Comparison of ENCODE assay signal across 9 cellular contexts in genomic region chr3:94004301-94004910, GRCh38. TPM values are rescaled to one million over a fixed set of nuclear protein-coding genes. Genes with fewer than 3 reads are reported as not detected.
A peak's percentile ranks its signal among the peaks of the same experiment; 100 is the strongest.
DNase-seq lines count a peak whose midpoint lies in the region; ATAC-seq lines count a peak whose summit lies in the region.
"Had no signal": no experiment of that assay in that cellular context is flagged by ENCODE, and none has a peak within 500 bp of the region (broad histone marks: within the 10 kb centered on the region; RNA-seq: fewer than 3 reads in every experiment).

No MANE protein-coding gene starts in this region.

- H3K9ac ChIP-seq in mesendoderm (ENCODE audit: low read length) = no peak overlapping the region

- WGBS in mesendoderm (ENCODE audit: extremely low coverage, insufficient coverage, low lambda C conversion rate) = no CpG with 5 or more reads among the region's 4 CpGs

- no peak overlapping the region for H3K27ac ChIP-seq in mesendoderm (ENCODE audit: low read depth, low read length)

- H3K18ac ChIP-seq in mesendoderm (ENCODE audit: low read length) = no peak overlapping the region

- no peaks in the 10 kb centered on the region for H3K79me2 ChIP-seq in mesendoderm (ENCODE audit: control insufficient read depth, insufficient read depth, low read length)

- no peaks in the 10 kb centered on the region for H3K79me1 ChIP-seq in mesendoderm (ENCODE audit: low read length)

- no peak overlapping the region for H2AK5ac ChIP-seq in mesendoderm (ENCODE audit: low read length)

- no peak overlapping the region for H3K23ac ChIP-seq in mesendoderm (ENCODE audit: low read length)

- H4K5ac ChIP-seq in mesendoderm (ENCODE audit: low read length) = no peak overlapping the region

- H3K4me1 ChIP-seq in mesendoderm (ENCODE audit: control insufficient read depth, low read depth, low read length) = no peaks in the 10 kb centered on the region

- no peak overlapping the region for H3K4me2 ChIP-seq in mesendoderm (ENCODE audit: low read length)

- H3K4ac ChIP-seq in mesendoderm (ENCODE audit: low read depth, low read length) = no peak overlapping the region

- H2BK5ac ChIP-seq in mesendoderm (ENCODE audit: low read length) = no peak overlapping the region

- no peak overlapping the region for H3K56ac ChIP-seq in mesendoderm (ENCODE audit: low read length)

- H2BK15ac ChIP-seq in mesendoderm (replicated peaks; ENCODE audit: low read depth) = no peak overlapping the region

- H3K36me3 ChIP-seq in mesendoderm (ENCODE audit: control insufficient read depth, insufficient read depth, low read length) = no peaks in the 10 kb centered on the region

- H2BK120ac ChIP-seq in mesendoderm (ENCODE audit: low read depth, low read length) = no peak overlapping the region

- no peak overlapping the region for H4K8ac ChIP-seq in mesendoderm (ENCODE audit: low read depth, low read length)

- no peaks in the 10 kb centered on the region for H3K27me3 ChIP-seq in mesendoderm (ENCODE audit: insufficient read depth, low read length, poor library complexity)

- H3K4me3 ChIP-seq in mesendoderm (ENCODE audit: low read length) = no peak overlapping the region
- H3K4me3 ChIP-seq: skin epidermis had no signal

- ATAC-seq in GM21723 (IDR thresholded peaks at IDR 0.05; ENCODE audit: unreplicated experiment) = peak; percentile 94

- DNase-seq in activated gamma-delta T cell treated with Interleukin-2 at 50 U/mL for 16 hours (peak; percentile 6), activated gamma-delta T cell (lab: John Stamatoyannopoulos, UW) (no peak), HuH-7.5 (ENCODE audit: low spot score) (peak; percentile 33), SHP77 treated with DMSO at 0.1 percent for 48 hours (lab: John Stamatoyannopoulos, UW) (peak; percentile 21), mesendoderm (peak; percentile 59), GOT3 (lab: John Stamatoyannopoulos, UW) (no peak)
- DNase-seq in effector CD4-positive, alpha-beta T cell = peak; percentile 14

RNA-seq across cellular contexts. Expression of gene STX19, which starts 24.0 kb away (rescaled TPM):
- 0.04 TPM for polyA plus RNA-seq in mesendoderm (2013, experiment 1 of 2)
- polyA plus RNA-seq in mesendoderm (2013, experiment 2 of 2) = 0.06 TPM

RNA-seq across cellular contexts. Expression of gene ARL13B, which starts 24.5 kb away (rescaled TPM):
- polyA plus RNA-seq in mesendoderm (2013, experiment 1 of 2) = 8.9 TPM
- 8.9 TPM for polyA plus RNA-seq in mesendoderm (2013, experiment 2 of 2)

RNA-seq across cellular contexts. Expression of gene PROS1, which starts 30.7 kb away (rescaled TPM):
- 3.6 TPM for polyA plus RNA-seq in mesendoderm (2013, experiment 1 of 2)
- 3.4 TPM for polyA plus RNA-seq in mesendoderm (2013, experiment 2 of 2)

RNA-seq across cellular contexts. Expression of gene DHFR2, which starts 58.3 kb away (rescaled TPM):
- polyA plus RNA-seq in mesendoderm (2013, experiment 1 of 2) = 1.6 TPM
- polyA plus RNA-seq in mesendoderm (2013, experiment 2 of 2) = 1.5 TPM

RNA-seq across cellular contexts. Expression of gene NSUN3, which starts 58.5 kb away (rescaled TPM):
- polyA plus RNA-seq in mesendoderm (2013, experiment 1 of 2) = 4.3 TPM
- 4.3 TPM for polyA plus RNA-seq in mesendoderm (2013, experiment 2 of 2)

Comparison
In these comparisons a context has a peak if more than half of its experiments do, and no peak if none do; other contexts are left out.
1. DNase-seq: peak in activated gamma-delta T cell treated with Interleukin-2 at 50 U/mL for 16 hours (single experiment), HuH-7.5 (single experiment), SHP77 treated with DMSO at 0.1 percent for 48 hours (single experiment), effector CD4-positive, alpha-beta T cell (single experiment) and mesendoderm (single experiment); none in activated gamma-delta T cell (single experiment) and GOT3 (single experiment).